In the genomic region with DNA sequence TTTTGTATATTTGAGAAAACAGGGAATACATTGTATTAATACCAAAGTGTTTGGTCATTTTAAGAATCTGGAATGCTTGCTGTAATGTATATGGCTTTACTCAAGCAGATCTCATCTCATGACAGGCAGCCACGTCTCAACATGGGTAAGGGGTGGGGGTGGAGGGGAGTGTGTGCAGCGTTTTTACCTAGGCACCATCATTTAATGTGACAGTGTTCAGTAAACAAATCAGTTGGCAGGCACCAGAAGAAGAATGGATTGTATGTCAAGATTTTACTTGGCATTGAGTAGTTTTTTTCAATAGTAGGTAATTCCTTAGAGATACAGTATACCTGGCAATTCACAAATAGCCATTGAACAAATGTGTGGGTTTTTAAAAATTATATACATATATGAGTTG, we compare ENCODE assay signal across 1 cellular context.
TF ChIP-seq lines count a peak whose summit lies in the region.

No MANE protein-coding gene starts in this region.

TF ChIP-seq in IMR-90, 13 proteins besides CTCF, POLR2A, EP300 and RAD21:
- no peak for TF ChIP-seq NFE2L2 (IDR thresholded peaks at IDR 0.05; ENCODE audit: low read depth, low read length)
- TF ChIP-seq RFX5 (IDR thresholded peaks at IDR 0.05; ENCODE audit: low read depth, low read length) = no peak
- TF ChIP-seq ELK1 (IDR thresholded peaks at IDR 0.05; ENCODE audit: borderline replicate concordance, low read depth, low read length) = no peak
- no peak for TF ChIP-seq BHLHE40 (IDR thresholded peaks at IDR 0.05; ENCODE audit: low read depth, low read length)
- no peak for TF ChIP-seq MAFK (IDR thresholded peaks at IDR 0.05; ENCODE audit: low read depth, low read length)
- no peak for TF ChIP-seq MAZ (IDR thresholded peaks at IDR 0.05; ENCODE audit: borderline replicate concordance, low read depth, low read length)
- no peak for TF ChIP-seq MXI1 (IDR thresholded peaks at IDR 0.05; ENCODE audit: borderline replicate concordance, low read depth, low read length)
- no peak for TF ChIP-seq SMC3 (IDR thresholded peaks at IDR 0.05; ENCODE audit: low read depth, low read length)
- no peak for TF ChIP-seq CEBPB (IDR thresholded peaks at IDR 0.05; ENCODE audit: low read depth, low read length)
- TF ChIP-seq CHD1 (IDR thresholded peaks at IDR 0.05; ENCODE audit: low read depth, low read length) = no peak
